Comparison of ENCODE assay signal across 1 cellular context in the genomic region with DNA sequence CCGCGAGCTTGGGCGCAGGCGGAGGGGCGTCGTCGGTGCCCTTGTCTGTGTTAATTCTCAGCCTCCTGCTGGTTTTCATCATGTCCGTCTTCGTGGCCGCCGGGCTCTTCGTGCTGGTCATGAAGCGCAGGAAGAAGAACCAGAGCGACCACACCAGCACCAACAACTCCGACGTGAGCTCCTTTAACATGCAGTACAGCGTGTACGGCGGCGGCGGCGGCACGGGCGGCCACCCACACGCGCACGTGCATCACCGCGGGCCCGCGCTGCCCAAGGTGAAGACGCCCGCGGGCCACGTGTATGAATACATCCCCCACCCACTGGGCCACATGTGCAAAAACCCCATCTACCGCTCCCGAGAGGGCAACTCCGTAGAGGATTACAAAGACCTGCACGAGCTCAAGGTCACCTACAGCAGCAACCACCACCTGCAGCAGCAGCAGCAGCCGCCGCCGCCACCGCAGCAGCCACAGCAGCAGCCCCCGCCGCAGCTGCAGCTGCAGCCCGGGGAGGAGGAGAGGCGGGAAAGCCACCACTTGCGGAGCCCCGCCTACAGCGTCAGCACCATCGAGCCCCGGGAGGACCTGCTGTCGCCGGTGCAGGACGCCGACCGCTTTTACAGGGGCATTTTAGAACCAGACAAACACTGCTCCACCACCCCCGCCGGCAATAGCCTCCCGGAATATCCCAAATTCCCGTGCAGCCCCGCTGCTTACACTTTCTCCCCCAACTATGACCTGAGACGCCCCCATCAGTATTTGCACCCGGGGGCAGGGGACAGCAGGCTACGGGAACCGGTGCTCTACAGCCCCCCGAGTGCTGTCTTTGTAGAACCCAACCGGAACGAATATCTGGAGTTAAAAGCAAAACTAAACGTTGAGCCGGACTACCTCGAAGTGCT.
A peak's percentile ranks its signal among the peaks of the same experiment; 100 is the strongest.
TF ChIP-seq lines count a peak whose summit lies in the region.

No MANE protein-coding gene starts in this region.

TF ChIP-seq in WTC11, 78 proteins besides CTCF, POLR2A, EP300 and RAD21 (continued from another document and continues in another):
- TF ChIP-seq, protein P1, sequence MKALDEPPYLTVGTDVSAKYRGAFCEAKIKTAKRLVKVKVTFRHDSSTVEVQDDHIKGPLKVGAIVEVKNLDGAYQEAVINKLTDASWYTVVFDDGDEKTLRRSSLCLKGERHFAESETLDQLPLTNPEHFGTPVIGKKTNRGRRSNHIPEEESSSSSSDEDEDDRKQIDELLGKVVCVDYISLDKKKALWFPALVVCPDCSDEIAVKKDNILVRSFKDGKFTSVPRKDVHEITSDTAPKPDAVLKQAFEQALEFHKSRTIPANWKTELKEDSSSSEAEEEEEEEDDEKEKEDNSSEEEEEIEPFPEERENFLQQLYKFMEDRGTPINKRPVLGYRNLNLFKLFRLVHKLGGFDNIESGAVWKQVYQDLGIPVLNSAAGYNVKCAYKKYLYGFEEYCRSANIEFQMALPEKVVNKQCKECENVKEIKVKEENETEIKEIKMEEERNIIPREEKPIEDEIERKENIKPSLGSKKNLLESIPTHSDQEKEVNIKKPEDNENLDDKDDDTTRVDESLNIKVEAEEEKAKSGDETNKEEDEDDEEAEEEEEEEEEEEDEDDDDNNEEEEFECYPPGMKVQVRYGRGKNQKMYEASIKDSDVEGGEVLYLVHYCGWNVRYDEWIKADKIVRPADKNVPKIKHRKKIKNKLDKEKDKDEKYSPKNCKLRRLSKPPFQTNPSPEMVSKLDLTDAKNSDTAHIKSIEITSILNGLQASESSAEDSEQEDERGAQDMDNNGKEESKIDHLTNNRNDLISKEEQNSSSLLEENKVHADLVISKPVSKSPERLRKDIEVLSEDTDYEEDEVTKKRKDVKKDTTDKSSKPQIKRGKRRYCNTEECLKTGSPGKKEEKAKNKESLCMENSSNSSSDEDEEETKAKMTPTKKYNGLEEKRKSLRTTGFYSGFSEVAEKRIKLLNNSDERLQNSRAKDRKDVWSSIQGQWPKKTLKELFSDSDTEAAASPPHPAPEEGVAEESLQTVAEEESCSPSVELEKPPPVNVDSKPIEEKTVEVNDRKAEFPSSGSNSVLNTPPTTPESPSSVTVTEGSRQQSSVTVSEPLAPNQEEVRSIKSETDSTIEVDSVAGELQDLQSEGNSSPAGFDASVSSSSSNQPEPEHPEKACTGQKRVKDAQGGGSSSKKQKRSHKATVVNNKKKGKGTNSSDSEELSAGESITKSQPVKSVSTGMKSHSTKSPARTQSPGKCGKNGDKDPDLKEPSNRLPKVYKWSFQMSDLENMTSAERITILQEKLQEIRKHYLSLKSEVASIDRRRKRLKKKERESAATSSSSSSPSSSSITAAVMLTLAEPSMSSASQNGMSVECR (CRISPR knock-in tag; IDR thresholded peaks at IDR 0.05; ENCODE audit: borderline replicate concordance), result peak; percentile 93
- TF ChIP-seq CREM (CRISPR knock-in tag; IDR thresholded peaks at IDR 0.05) (peak; percentile 79; the same call in 1 of the 2 replicates), CREB1 (CRISPR knock-in tag; IDR thresholded peaks at IDR 0.05) (no peak; the same call in 1 of the 2 replicates), ZBTB21 (CRISPR knock-in tag; IDR thresholded peaks at IDR 0.05; ENCODE audit: borderline replicate concordance) (peak; percentile 54; the same call in 1 of the 2 replicates), SP1 (CRISPR knock-in tag; conservative IDR thresholded peaks at IDR 0.05) (no peak; the same call in 1 of the 2 replicates), PRRX2 (CRISPR knock-in tag; IDR thresholded peaks at IDR 0.05) (no peak), OVOL2 (CRISPR knock-in tag; IDR thresholded peaks at IDR 0.05; ENCODE audit: borderline replicate concordance) (no peak), RORB (CRISPR knock-in tag; IDR thresholded peaks at IDR 0.05) (no peak), NFE2L1 (CRISPR knock-in tag; IDR thresholded peaks at IDR 0.05) (peak; percentile 73), CBFB (CRISPR knock-in tag; IDR thresholded peaks at IDR 0.05; ENCODE audit: low read depth) (no peak), SMAD3 (CRISPR knock-in tag; IDR thresholded peaks at IDR 0.05; ENCODE audit: borderline replicate concordance) (peak; percentile 81), TEAD1 (CRISPR knock-in tag; IDR thresholded peaks at IDR 0.05) (peak; percentile 87; the same call in 1 of the 2 replicates), ZNF671 (CRISPR knock-in tag; IDR thresholded peaks at IDR 0.05) (no peak), SOX15 (CRISPR knock-in tag; IDR thresholded peaks at IDR 0.05) (no peak), TP53 (CRISPR knock-in tag; IDR thresholded peaks at IDR 0.05) (0 out of 2 replicates have a peak, but pooled peaks have one; percentile 70), RELA (CRISPR knock-in tag; IDR thresholded peaks at IDR 0.05; ENCODE audit: borderline replicate concordance) (peak; percentile 27; the same call in 1 of the 2 replicates), ZNF317 (CRISPR knock-in tag; IDR thresholded peaks at IDR 0.05; ENCODE audit: borderline replicate concordance, low read depth) (peak; percentile 64; the same call in 1 of the 2 replicates), ZNF423 (CRISPR knock-in tag; IDR thresholded peaks at IDR 0.05) (no peak), MXD4 (CRISPR knock-in tag; IDR thresholded peaks at IDR 0.05; ENCODE audit: borderline replicate concordance) (no peak), ZNF416 (CRISPR knock-in tag; IDR thresholded peaks at IDR 0.05) (no peak), ETV6 (CRISPR knock-in tag; IDR thresholded peaks at IDR 0.05) (peak; percentile 72), ATF1 (CRISPR knock-in tag; IDR thresholded peaks at IDR 0.05) (0 out of 2 replicates have a peak, but pooled peaks have one; percentile 46), SMAD4 (CRISPR knock-in tag; IDR thresholded peaks at IDR 0.05) (0 out of 2 replicates have a peak, but pooled peaks have one; percentile 62), ELF4 (CRISPR knock-in tag; IDR thresholded peaks at IDR 0.05; ENCODE audit: low read depth) (no peak), IRF2 (CRISPR knock-in tag; IDR thresholded peaks at IDR 0.05; ENCODE audit: borderline replicate concordance, low read depth) (no peak), ZNF219 (CRISPR knock-in tag; IDR thresholded peaks at IDR 0.05; ENCODE audit: borderline replicate concordance) (peak; percentile 68; the same call in 1 of the 2 replicates)
- TF ChIP-seq, protein P2, sequence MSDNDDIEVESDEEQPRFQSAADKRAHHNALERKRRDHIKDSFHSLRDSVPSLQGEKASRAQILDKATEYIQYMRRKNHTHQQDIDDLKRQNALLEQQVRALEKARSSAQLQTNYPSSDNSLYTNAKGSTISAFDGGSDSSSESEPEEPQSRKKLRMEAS (CRISPR knock-in tag; IDR thresholded peaks at IDR 0.05), result peak; percentile 97
- TF ChIP-seq, protein P3, sequence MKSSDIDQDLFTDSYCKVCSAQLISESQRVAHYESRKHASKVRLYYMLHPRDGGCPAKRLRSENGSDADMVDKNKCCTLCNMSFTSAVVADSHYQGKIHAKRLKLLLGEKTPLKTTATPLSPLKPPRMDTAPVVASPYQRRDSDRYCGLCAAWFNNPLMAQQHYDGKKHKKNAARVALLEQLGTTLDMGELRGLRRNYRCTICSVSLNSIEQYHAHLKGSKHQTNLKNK (CRISPR knock-in tag; IDR thresholded peaks at IDR 0.05), result no peak
- TF ChIP-seq, protein P4, sequence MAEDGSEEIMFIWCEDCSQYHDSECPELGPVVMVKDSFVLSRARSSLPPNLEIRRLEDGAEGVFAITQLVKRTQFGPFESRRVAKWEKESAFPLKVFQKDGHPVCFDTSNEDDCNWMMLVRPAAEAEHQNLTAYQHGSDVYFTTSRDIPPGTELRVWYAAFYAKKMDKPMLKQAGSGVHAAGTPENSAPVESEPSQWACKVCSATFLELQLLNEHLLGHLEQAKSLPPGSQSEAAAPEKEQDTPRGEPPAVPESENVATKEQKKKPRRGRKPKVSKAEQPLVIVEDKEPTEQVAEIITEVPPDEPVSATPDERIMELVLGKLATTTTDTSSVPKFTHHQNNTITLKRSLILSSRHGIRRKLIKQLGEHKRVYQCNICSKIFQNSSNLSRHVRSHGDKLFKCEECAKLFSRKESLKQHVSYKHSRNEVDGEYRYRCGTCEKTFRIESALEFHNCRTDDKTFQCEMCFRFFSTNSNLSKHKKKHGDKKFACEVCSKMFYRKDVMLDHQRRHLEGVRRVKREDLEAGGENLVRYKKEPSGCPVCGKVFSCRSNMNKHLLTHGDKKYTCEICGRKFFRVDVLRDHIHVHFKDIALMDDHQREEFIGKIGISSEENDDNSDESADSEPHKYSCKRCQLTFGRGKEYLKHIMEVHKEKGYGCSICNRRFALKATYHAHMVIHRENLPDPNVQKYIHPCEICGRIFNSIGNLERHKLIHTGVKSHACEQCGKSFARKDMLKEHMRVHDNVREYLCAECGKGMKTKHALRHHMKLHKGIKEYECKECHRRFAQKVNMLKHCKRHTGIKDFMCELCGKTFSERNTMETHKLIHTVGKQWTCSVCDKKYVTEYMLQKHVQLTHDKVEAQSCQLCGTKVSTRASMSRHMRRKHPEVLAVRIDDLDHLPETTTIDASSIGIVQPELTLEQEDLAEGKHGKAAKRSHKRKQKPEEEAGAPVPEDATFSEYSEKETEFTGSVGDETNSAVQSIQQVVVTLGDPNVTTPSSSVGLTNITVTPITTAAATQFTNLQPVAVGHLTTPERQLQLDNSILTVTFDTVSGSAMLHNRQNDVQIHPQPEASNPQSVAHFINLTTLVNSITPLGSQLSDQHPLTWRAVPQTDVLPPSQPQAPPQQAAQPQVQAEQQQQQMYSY (CRISPR knock-in tag; IDR thresholded peaks at IDR 0.05), result 0 out of 2 replicates have a peak, but pooled peaks have one; percentile 39
- TF ChIP-seq, protein P5, sequence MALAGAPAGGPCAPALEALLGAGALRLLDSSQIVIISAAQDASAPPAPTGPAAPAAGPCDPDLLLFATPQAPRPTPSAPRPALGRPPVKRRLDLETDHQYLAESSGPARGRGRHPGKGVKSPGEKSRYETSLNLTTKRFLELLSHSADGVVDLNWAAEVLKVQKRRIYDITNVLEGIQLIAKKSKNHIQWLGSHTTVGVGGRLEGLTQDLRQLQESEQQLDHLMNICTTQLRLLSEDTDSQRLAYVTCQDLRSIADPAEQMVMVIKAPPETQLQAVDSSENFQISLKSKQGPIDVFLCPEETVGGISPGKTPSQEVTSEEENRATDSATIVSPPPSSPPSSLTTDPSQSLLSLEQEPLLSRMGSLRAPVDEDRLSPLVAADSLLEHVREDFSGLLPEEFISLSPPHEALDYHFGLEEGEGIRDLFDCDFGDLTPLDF (CRISPR knock-in tag; IDR thresholded peaks at IDR 0.05), result peak; percentile 78; the same call in 1 of the 2 replicates
- TF ChIP-seq, protein P6, sequence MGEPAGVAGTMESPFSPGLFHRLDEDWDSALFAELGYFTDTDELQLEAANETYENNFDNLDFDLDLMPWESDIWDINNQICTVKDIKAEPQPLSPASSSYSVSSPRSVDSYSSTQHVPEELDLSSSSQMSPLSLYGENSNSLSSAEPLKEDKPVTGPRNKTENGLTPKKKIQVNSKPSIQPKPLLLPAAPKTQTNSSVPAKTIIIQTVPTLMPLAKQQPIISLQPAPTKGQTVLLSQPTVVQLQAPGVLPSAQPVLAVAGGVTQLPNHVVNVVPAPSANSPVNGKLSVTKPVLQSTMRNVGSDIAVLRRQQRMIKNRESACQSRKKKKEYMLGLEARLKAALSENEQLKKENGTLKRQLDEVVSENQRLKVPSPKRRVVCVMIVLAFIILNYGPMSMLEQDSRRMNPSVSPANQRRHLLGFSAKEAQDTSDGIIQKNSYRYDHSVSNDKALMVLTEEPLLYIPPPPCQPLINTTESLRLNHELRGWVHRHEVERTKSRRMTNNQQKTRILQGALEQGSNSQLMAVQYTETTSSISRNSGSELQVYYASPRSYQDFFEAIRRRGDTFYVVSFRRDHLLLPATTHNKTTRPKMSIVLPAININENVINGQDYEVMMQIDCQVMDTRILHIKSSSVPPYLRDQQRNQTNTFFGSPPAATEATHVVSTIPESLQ (CRISPR knock-in tag; IDR thresholded peaks at IDR 0.05), result no peak
- TF ChIP-seq, protein P7, sequence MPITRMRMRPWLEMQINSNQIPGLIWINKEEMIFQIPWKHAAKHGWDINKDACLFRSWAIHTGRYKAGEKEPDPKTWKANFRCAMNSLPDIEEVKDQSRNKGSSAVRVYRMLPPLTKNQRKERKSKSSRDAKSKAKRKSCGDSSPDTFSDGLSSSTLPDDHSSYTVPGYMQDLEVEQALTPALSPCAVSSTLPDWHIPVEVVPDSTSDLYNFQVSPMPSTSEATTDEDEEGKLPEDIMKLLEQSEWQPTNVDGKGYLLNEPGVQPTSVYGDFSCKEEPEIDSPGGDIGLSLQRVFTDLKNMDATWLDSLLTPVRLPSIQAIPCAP (CRISPR knock-in tag; IDR thresholded peaks at IDR 0.05), result peak; percentile 83; the same call in 1 of the 2 replicates
- TF ChIP-seq, protein P8, sequence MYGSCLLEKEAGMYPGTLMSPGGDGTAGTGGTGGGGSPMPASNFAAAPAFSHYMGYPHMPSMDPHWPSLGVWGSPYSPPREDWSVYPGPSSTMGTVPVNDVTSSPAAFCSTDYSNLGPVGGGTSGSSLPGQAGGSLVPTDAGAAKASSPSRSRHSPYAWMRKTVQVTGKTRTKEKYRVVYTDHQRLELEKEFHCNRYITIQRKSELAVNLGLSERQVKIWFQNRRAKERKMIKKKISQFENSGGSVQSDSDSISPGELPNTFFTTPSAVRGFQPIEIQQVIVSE (CRISPR knock-in tag; IDR thresholded peaks at IDR 0.05; ENCODE audit: borderline replicate concordance), result no peak
- TF ChIP-seq, protein P9, sequence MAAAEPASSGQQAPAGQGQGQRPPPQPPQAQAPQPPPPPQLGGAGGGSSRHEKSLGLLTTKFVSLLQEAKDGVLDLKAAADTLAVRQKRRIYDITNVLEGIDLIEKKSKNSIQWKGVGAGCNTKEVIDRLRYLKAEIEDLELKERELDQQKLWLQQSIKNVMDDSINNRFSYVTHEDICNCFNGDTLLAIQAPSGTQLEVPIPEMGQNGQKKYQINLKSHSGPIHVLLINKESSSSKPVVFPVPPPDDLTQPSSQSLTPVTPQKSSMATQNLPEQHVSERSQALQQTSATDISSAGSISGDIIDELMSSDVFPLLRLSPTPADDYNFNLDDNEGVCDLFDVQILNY (CRISPR knock-in tag; IDR thresholded peaks at IDR 0.05), result peak; percentile 66
- TF ChIP-seq, protein P10, sequence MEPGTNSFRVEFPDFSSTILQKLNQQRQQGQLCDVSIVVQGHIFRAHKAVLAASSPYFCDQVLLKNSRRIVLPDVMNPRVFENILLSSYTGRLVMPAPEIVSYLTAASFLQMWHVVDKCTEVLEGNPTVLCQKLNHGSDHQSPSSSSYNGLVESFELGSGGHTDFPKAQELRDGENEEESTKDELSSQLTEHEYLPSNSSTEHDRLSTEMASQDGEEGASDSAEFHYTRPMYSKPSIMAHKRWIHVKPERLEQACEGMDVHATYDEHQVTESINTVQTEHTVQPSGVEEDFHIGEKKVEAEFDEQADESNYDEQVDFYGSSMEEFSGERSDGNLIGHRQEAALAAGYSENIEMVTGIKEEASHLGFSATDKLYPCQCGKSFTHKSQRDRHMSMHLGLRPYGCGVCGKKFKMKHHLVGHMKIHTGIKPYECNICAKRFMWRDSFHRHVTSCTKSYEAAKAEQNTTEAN (CRISPR knock-in tag; IDR thresholded peaks at IDR 0.05), result peak; percentile 76
